Comparison of ENCODE assay signal across 1 cellular context in the genomic region with DNA sequence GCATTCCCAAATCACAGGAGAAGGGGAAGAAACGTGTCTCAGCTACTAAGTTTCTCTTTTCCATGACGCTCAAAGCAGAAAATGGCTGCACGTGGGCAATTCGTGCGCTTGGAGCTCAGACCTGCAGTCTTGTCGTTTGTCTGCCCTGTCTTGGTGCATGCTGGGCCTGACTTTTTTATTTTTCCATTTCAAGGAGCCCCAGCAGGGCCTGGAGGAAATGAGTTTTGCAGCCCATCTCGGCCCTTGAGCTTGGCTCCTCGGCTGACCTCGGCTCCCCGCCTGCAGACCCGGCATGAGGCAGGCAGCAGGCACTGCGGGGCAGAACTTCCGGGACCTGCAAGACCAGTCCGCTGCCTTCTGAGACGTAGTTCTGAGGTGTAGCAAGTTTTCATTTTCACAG.
TF ChIP-seq lines count a peak whose summit lies in the region.

No MANE protein-coding gene starts in this region.

TF ChIP-seq in HepG2, 621 proteins besides CTCF, POLR2A, EP300 and RAD21:
- TF ChIP-seq GTF2F1 (IDR thresholded peaks at IDR 0.05; ENCODE audit: low read length) (no peak), ZFP90 (CRISPR knock-in tag; IDR thresholded peaks at IDR 0.05; ENCODE audit: borderline replicate concordance) (no peak), SIX4 (CRISPR knock-in tag; IDR thresholded peaks at IDR 0.05) (no peak), CBX2 (IDR thresholded peaks at IDR 0.05; ENCODE audit: low read depth, low read length) (no peak), CBX2 (CRISPR knock-in tag; IDR thresholded peaks at IDR 0.05; ENCODE audit: low read depth) (no peak), ZNF770 (CRISPR knock-in tag; IDR thresholded peaks at IDR 0.05) (no peak), ZMAT5 (CRISPR knock-in tag; IDR thresholded peaks at IDR 0.05; ENCODE audit: borderline replicate concordance, low read depth) (no peak), NRL (CRISPR knock-in tag; IDR thresholded peaks at IDR 0.05; ENCODE audit: borderline replicate concordance) (no peak), HNRNPK (IDR thresholded peaks at IDR 0.05; ENCODE audit: low read depth, low read length, poor library complexity, severe bottlenecking) (no peak), ZBTB39 (CRISPR knock-in tag; IDR thresholded peaks at IDR 0.05) (no peak), SRY (CRISPR knock-in tag; IDR thresholded peaks at IDR 0.05) (no peak), NFKB2 (CRISPR knock-in tag; IDR thresholded peaks at IDR 0.05; ENCODE audit: borderline replicate concordance) (no peak), ZNF17 (CRISPR knock-in tag; IDR thresholded peaks at IDR 0.05) (no peak)
- TF ChIP-seq, protein P1, sequence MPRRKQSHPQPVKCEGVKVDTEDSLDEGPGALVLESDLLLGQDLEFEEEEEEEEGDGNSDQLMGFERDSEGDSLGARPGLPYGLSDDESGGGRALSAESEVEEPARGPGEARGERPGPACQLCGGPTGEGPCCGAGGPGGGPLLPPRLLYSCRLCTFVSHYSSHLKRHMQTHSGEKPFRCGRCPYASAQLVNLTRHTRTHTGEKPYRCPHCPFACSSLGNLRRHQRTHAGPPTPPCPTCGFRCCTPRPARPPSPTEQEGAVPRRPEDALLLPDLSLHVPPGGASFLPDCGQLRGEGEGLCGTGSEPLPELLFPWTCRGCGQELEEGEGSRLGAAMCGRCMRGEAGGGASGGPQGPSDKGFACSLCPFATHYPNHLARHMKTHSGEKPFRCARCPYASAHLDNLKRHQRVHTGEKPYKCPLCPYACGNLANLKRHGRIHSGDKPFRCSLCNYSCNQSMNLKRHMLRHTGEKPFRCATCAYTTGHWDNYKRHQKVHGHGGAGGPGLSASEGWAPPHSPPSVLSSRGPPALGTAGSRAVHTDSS (CRISPR knock-in tag; conservative IDR thresholded peaks at IDR 0.05): no peak
- TF ChIP-seq, protein P2, sequence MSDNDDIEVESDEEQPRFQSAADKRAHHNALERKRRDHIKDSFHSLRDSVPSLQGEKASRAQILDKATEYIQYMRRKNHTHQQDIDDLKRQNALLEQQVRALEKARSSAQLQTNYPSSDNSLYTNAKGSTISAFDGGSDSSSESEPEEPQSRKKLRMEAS (IDR thresholded peaks at IDR 0.05): no peak
